In genomic region chr1:192951961-192952460, GRCh38 we compare ENCODE assay signal across 8 cellular contexts.
A peak's percentile ranks its signal among the peaks of the same experiment; 100 is the strongest.
DNase-seq lines count a peak whose midpoint lies in the region; ATAC-seq, FAIRE-seq and TF ChIP-seq lines count a peak whose summit lies in the region.

No MANE protein-coding gene starts in this region.

- H3K9ac ChIP-seq in fibroblast of lung (ENCODE audit: insufficient read depth, low read length), result no peak overlapping the region

- no peaks in the 10 kb centered on the region for H3K9me3 ChIP-seq in fibroblast of lung (ENCODE audit: control insufficient read depth, insufficient read depth, low read depth, low read length)

- no peak overlapping the region for H2AFZ ChIP-seq in fibroblast of lung (ENCODE audit: low read length)

- TF ChIP-seq POLR2A in erythroblast (IDR thresholded peaks at IDR 0.05; ENCODE audit: low read length), result no peak

- no peaks in the 10 kb centered on the region for H4K20me1 ChIP-seq in fibroblast of lung (ENCODE audit: control insufficient read depth, extremely low read depth, insufficient read depth, low read length)

- ATAC-seq in GM21529 (IDR thresholded peaks at IDR 0.05; ENCODE audit: unreplicated experiment), result peak; percentile 95

- H3K4me3 ChIP-seq in GM12865 (ENCODE audit: low read depth, low read length), result no peak overlapping the region
- H3K4me3 ChIP-seq in fibroblast of lung (replicated peaks in 1 of 4; ENCODE audit: control extremely low read depth in 1 of 4, insufficient read depth in 1 of 4, low read depth in 3 of 4, low read length in 4 of 4), result no peak overlapping the region

- no peak for TF ChIP-seq CTCF in GM12865 (IDR thresholded peaks at IDR 0.05; ENCODE audit: insufficient read depth, low read depth, low read length, missing control alignments)
- TF ChIP-seq CTCF in fibroblast of lung (conservative IDR thresholded peaks at IDR 0.05 in 1 of 2, IDR thresholded peaks at IDR 0.05 in 1 of 2; ENCODE audit: low read depth in 1 of 2, low read length in 2 of 2), result no peak

- H3K79me2 ChIP-seq in fibroblast of lung (ENCODE audit: control insufficient read depth, insufficient read depth, low read length), result no peaks in the 10 kb centered on the region

- peak overlapping the region; percentile 57 for H3K4me2 ChIP-seq in fibroblast of lung (ENCODE audit: extremely low read depth, insufficient read depth, low read length)

- H3K4me1 ChIP-seq in fibroblast of lung (ENCODE audit: control insufficient read depth, extremely low read depth, insufficient read depth, low read length), result no peaks in the 10 kb centered on the region

- H3K36me3 ChIP-seq in fibroblast of lung (ENCODE audit: control insufficient read depth, insufficient read depth, low read length), result no peaks in the 10 kb centered on the region

- no peak overlapping the region for H3K27ac ChIP-seq in fibroblast of lung (ENCODE audit: insufficient read depth, low read length)

- peak; percentile 42 for DNase-seq in GM12865 (ENCODE audit: low read depth)
- DNase-seq in HTR-8/SVneo (ENCODE audit: insufficient read length, low spot score), result peak; percentile 44
- peak; percentile 89 to 98 for DNase-seq in fibroblast of lung (ENCODE audit: low read depth in 2 of 2)
- no peak for DNase-seq in globus pallidus (ENCODE audit: low spot score)
- DNase-seq in HT-29 (ENCODE audit: low spot score), result no peak
- no peak for DNase-seq in erythroblast (lab: John Stamatoyannopoulos, UW)
- no peak for DNase-seq in NCI-H82 treated with DMSO at 0.1 percent for 48 hours (lab: John Stamatoyannopoulos, UW; ENCODE audit: unreplicated experiment)

- no peaks in the 10 kb centered on the region for H3K27me3 ChIP-seq in fibroblast of lung (ENCODE audit: control insufficient read depth, insufficient read depth, low read length)

- no peak for FAIRE-seq in HTR-8/SVneo (lab: Jason Lieb, UNC)

Comparison
In these comparisons a context has a peak if more than half of its experiments do, and no peak if none do; other contexts are left out.
1. DNase-seq: peak in GM12865 (single experiment), HTR-8/SVneo (single experiment) and fibroblast of lung (2 of 2); none in globus pallidus (single experiment), HT-29 (single experiment), erythroblast (0 of 2) and NCI-H82 treated with DMSO at 0.1 percent for 48 hours (single experiment).